In the genomic region with DNA sequence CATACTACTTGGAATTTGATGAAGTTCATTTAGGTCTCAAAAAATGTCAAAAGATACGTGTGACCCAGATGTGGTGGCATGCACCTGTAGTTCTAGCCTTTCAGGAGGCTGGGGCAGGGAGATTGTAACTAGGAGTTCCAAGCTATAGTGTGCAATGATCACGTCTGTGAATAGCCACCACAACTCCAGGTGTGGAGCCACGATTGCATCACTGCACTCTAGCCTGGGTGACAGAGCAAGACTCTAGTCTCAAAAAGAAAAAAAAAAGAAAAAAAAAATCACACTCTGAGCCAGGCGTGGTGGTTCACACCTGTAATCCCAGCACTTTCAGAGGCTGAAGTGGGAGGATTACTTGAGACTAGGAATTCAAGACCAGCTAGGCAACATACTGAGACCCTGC, we compare ENCODE assay signal across 23 cellular contexts.
"Had no signal": no experiment of that assay in that cellular context is flagged by ENCODE, and none has a peak within 500 bp of the region (broad histone marks: within the 10 kb centered on the region; RNA-seq: fewer than 3 reads in every experiment).

No MANE protein-coding gene starts in this region.

- H3K4me3 ChIP-seq: esophagus squamous epithelium, hepatocyte, left ventricle myocardium inferior, lower lobe of right lung, right atrium auricular region, sigmoid colon, skin epidermis, suprapubic skin, tibial artery, upper lobe of right lung, vagina had no signal

- H3K4me1 ChIP-seq: upper lobe of right lung had no signal

- H3K9me3 ChIP-seq: esophagus squamous epithelium, left ventricle myocardium inferior, lower lobe of right lung, right atrium auricular region, sigmoid colon, suprapubic skin, tibial artery, upper lobe of right lung, vagina had no signal

- H3K36me3 Mint-ChIP-seq: memory B cell, natural killer cell had no signal

- ATAC-seq: left cardiac atrium, lower lobe of right lung, upper lobe of right lung had no signal

- H3K4me3 Mint-ChIP-seq: memory B cell, mesothelial cell of epicardium, natural killer cell, neural crest cell had no signal

- H3K27me3 Mint-ChIP-seq: memory B cell had no signal

- DNase-seq: dermis blood vessel endothelial cell; esophagus squamous epithelium; foreskin fibroblast; head of caudate nucleus; kidney; left cardiac atrium; left ventricle myocardium inferior; lower lobe of right lung; natural killer cell; posterior cingulate gyrus; sigmoid colon; stimulated activated CD4-positive, alpha-beta T cell treated with anti-CD3 and anti-CD28 coated beads, Interleukin-2, amount 100 ng/mL, for 24 hours; stimulated activated naive CD4-positive, alpha-beta T cell; tibial artery; upper lobe of right lung had no signal

- H3K27ac ChIP-seq: esophagus squamous epithelium, hepatocyte, left ventricle myocardium inferior, lower lobe of right lung, right atrium auricular region, sigmoid colon, skin epidermis, suprapubic skin, tibial artery, upper lobe of right lung, vagina had no signal

- H3K4me1 Mint-ChIP-seq: neural crest cell had no signal

- H3K27me3 ChIP-seq: esophagus squamous epithelium, hepatocyte, right atrium auricular region, sigmoid colon, suprapubic skin, tibial artery, upper lobe of right lung, vagina had no signal

- H3K36me3 ChIP-seq: esophagus squamous epithelium, left ventricle myocardium inferior, lower lobe of right lung, sigmoid colon, suprapubic skin, tibial artery, vagina had no signal

- H3K27ac Mint-ChIP-seq: memory B cell, mesothelial cell of epicardium, natural killer cell had no signal

- H3K9me3 Mint-ChIP-seq: memory B cell, mesothelial cell of epicardium, natural killer cell, neural crest cell had no signal
